In the genomic region with DNA sequence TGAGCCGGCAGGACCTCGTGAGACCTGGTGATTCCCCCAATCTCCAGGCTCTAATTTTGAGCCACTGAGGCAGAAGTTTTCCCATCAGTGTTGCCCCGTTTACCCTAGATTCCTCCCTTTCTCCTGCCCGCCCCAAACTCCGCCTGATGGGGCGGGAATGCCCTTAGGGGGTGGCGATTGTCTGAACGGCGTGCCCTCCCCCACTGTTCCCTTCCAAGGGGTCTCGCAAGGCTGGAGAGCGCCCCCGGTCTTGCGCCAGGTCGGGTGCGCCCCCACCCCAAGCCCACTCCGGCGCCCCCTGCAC, we compare ENCODE assay signal across 8 cellular contexts. TPM values are rescaled to one million over a fixed set of nuclear protein-coding genes. Genes with fewer than 3 reads are reported as not detected.
DNase-seq lines count a peak whose midpoint lies in the region; ATAC-seq and TF ChIP-seq lines count a peak whose summit lies in the region.

No MANE protein-coding gene starts in this region.

- DNase-seq in C1 segment of cervical spinal cord (lab: John Stamatoyannopoulos, UW) (peak in 10 of 14 donors; percentile 34 to 90 (median 77)), HuH-7.5 (ENCODE audit: low spot score) (peak; percentile 16), ascending aorta (ENCODE audit: low spot score in 2 of 2) (peak in 1 of 2 donors; percentile 67), immature natural killer cell (no peak), GOT3 (lab: John Stamatoyannopoulos, UW) (no peak), NCI-H2107 (lab: John Stamatoyannopoulos, UW) (no peak)
- DNase-seq in stimulated activated naive CD8-positive, alpha-beta T cell treated with anti-CD3 and anti-CD28 coated beads, Interleukin-15, Interleukin-2, amounts not matched to agents 100 U/mL and 50 U/mL, for 24 hours = no peak

- H3K9me3 Mint-ChIP-seq in immature natural killer cell = no peaks in the 10 kb centered on the region

- no peaks in the 10 kb centered on the region for H3K9me3 ChIP-seq in ascending aorta

- H3K27ac Mint-ChIP-seq in immature natural killer cell = peak overlapping the region; percentile 83 to 93 (median 88)

- intact Hi-C loops in ascending aorta (cut with DNase I) = loop anchor here (5.0 kb wide), 1 partner anchor 439 kb away; no protein-coding TSS in a partner anchor

- H3K4me1 ChIP-seq in ascending aorta = peaks cover 0 to 5% of the 10 kb centered on the region in 2 donors

- peak overlapping the region; percentile 78 to 96 for H3K4me3 ChIP-seq in ascending aorta

- TF ChIP-seq CTCF in ascending aorta (IDR thresholded peaks at IDR 0.05) = no peak

- H3K27ac ChIP-seq in ascending aorta = peak overlapping the region; percentile 74 to 79

- peaks cover 2 to 4% (median 3%) of the 10 kb centered on the region in 3 donors for H3K36me3 Mint-ChIP-seq in immature natural killer cell

- H3K27me3 ChIP-seq in ascending aorta = no peaks in the 10 kb centered on the region

- peak overlapping the region; percentile 94 to 97 (median 95) for H3K4me3 Mint-ChIP-seq in immature natural killer cell

- ATAC-seq in GM19455 (IDR thresholded peaks at IDR 0.05; ENCODE audit: unreplicated experiment) = peak; percentile 17
- ATAC-seq in stimulated activated naive CD8-positive, alpha-beta T cell treated with anti-CD3 and anti-CD28 coated beads, Interleukin-15, Interleukin-2, amounts not matched to agents 100 U/mL and 50 U/mL, for 24 hours = peak; percentile 34

- peaks cover 23 to 26% of the 10 kb centered on the region in 2 donors for H3K4me1 Mint-ChIP-seq in immature natural killer cell

- H3K36me3 ChIP-seq in ascending aorta = peaks cover 5 to 8% of the 10 kb centered on the region in 2 donors

- peaks cover 0 to 4% (median 2%) of the 10 kb centered on the region in 3 donors for H3K27me3 Mint-ChIP-seq in immature natural killer cell (ENCODE audit: low read depth in 3 of 3)

RNA-seq across cellular contexts. Expression of gene ZFP64, which starts 0.5 kb away (rescaled TPM):
- 3.4 TPM for total RNA-seq in ascending aorta
- 10 to 100 TPM in 1 of 3 donors, 1 to 10 TPM in 2; 3.7 to 16.8 (median 5.7) TPM for polyA plus RNA-seq in immature natural killer cell

Comparison
In these comparisons a context has a peak if more than half of its experiments do, and no peak if none do; other contexts are left out.
1. DNase-seq: peak in C1 segment of cervical spinal cord (10 of 14) and HuH-7.5 (single experiment); none in immature natural killer cell (0 of 3), stimulated activated naive CD8-positive, alpha-beta T cell treated with anti-CD3 and anti-CD28 coated beads, Interleukin-15, Interleukin-2, amounts not matched to agents 100 U/mL and 50 U/mL, for 24 hours (single experiment), GOT3 (single experiment) and NCI-H2107 (single experiment).